Comparison of ENCODE assay signal across 22 cellular contexts in the genomic region with DNA sequence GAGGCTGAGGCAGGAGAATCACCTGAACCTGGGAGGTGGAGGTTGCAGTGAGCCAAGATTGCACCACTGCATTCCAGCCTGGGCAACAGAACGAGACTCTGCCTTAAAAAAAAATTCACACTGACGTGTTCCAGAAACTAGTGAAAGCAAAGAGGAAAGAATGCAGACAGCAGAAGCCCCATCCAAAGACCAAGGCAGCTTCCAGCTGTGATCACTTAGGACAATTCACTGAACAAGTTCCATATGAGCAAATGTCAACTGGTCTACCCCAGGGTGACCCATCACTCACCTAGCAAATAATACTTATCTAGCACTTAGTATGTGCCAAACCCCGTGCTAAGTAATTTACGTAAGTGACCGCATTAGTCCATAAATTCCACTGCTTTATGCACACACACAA.
DNase-seq lines count a peak whose midpoint lies in the region; ATAC-seq and TF ChIP-seq lines count a peak whose summit lies in the region.
"Had no signal": no experiment of that assay in that cellular context is flagged by ENCODE, and none has a peak within 500 bp of the region (broad histone marks: within the 10 kb centered on the region; RNA-seq: fewer than 3 reads in every experiment).

No MANE protein-coding gene starts in this region.

- H3K9me2 ChIP-seq in hepatocyte (replicated peaks; ENCODE audit: insufficient read depth), result no peaks in the 10 kb centered on the region
- H3K9me2 ChIP-seq: SK-N-SH had no signal

- TF ChIP-seq CTCF in fibroblast of pulmonary artery (IDR thresholded peaks at IDR 0.05; ENCODE audit: low read length, missing control alignments) (no peak), hepatocyte (IDR thresholded peaks at IDR 0.05; ENCODE audit: poor library complexity) (no peak), upper lobe of right lung (IDR thresholded peaks at IDR 0.05) (no peak)

- intact Hi-C loops in upper lobe of right lung (cut with DNase I), result no loop called here

- H4K20me1 ChIP-seq in hepatocyte (ENCODE audit: insufficient read depth, poor library complexity, severe bottlenecking), result no peaks in the 10 kb centered on the region

- peaks cover 21% of the 10 kb centered on the region for H3K4me1 ChIP-seq in hepatocyte (ENCODE audit: insufficient read depth)
- peaks cover 17% of the 10 kb centered on the region for H3K4me1 ChIP-seq in upper lobe of right lung
- H3K4me1 ChIP-seq: parathyroid adenoma had no signal

- H3K4me2 ChIP-seq in hepatocyte, result peak overlapping the region; percentile 45
- H3K4me2 ChIP-seq: SK-N-SH had no signal

- H3K27ac ChIP-seq in hepatocyte (peak overlapping the region; percentile 29), upper lobe of right lung (no peak overlapping the region)
- H3K27ac ChIP-seq: adrenal gland, parathyroid adenoma, transverse colon had no signal

- H2AFZ ChIP-seq in hepatocyte, result no peak overlapping the region
- H2AFZ ChIP-seq: parathyroid adenoma had no signal

- peak; percentile 37 for ATAC-seq in upper lobe of right lung
- ATAC-seq in stimulated activated naive CD8-positive, alpha-beta T cell treated with anti-CD3 and anti-CD28 coated beads, Interleukin-15, Interleukin-2, amounts not matched to agents 100 U/mL and 50 U/mL, for 24 hours, result no peak
- ATAC-seq in HG03097 (IDR thresholded peaks at IDR 0.05; ENCODE audit: low FRiP score, unreplicated experiment), result no peak
- ATAC-seq: sciatic nerve had no signal

- DNase-seq in GM04504 (ENCODE audit: low read depth) (peak; percentile 26), fibroblast of pulmonary artery (ENCODE audit: low read depth) (peak; percentile 30), hepatocyte (ENCODE audit: low spot score) (peak; percentile 22), upper lobe of right lung (no peak)
- no peak for DNase-seq in stimulated activated CD4-positive, alpha-beta T cell treated with anti-CD3 and anti-CD28 coated beads, Interleukin-4, amount 100 ng/mL, for 24 hours
- DNase-seq in stimulated activated naive CD8-positive, alpha-beta T cell treated with anti-CD3 and anti-CD28 coated beads, Interleukin-15, Interleukin-2, amounts not matched to agents 100 U/mL and 50 U/mL, for 24 hours, result no peak
- DNase-seq: activated CD4-positive, alpha-beta T cell treated with anti-CD3 and anti-CD28 coated beads for 4 hours; activated T-cell treated with anti-CD3 and anti-CD28 coated beads, Interleukin-2, amount 50 U/mL, for 24 hours; adrenal gland; HCEC 1CT; head of caudate nucleus; NCI-H1092 treated with DMSO at 0.1 percent for 48 hours; NCI-H2029; NCI-H226; NCI-H748 treated with DMSO at 0.1 percent for 48 hours; RPMI8226; SK-N-SH; stimulated activated CD4-positive, alpha-beta T cell treated with anti-CD3 and anti-CD28 coated beads, Interleukin-15, amount 100 ng/mL, for 24 hours; transverse colon had no signal

- no peaks in the 10 kb centered on the region for H3K9me3 ChIP-seq in hepatocyte (ENCODE audit: low read depth)
- H3K9me3 ChIP-seq in upper lobe of right lung, result no peaks in the 10 kb centered on the region
- H3K9me3 ChIP-seq: adrenal gland, SK-N-SH, transverse colon had no signal

- H3K27me3 ChIP-seq in hepatocyte (no peaks in the 10 kb centered on the region), upper lobe of right lung (no peaks in the 10 kb centered on the region)
- H3K27me3 ChIP-seq: adrenal gland, transverse colon had no signal

- H3K4me3 ChIP-seq in fibroblast of pulmonary artery (replicated peaks; ENCODE audit: low read depth, low read length) (no peak overlapping the region), hepatocyte (no peak overlapping the region), upper lobe of right lung (no peak overlapping the region)
- H3K4me3 ChIP-seq: adrenal gland, transverse colon had no signal

- H3K36me3 ChIP-seq in hepatocyte (replicated peaks; ENCODE audit: insufficient read depth, low read depth), result no peaks in the 10 kb centered on the region
- no peaks in the 10 kb centered on the region for H3K36me3 ChIP-seq in upper lobe of right lung
- H3K36me3 ChIP-seq: adrenal gland, transverse colon had no signal

- H3K79me2 ChIP-seq in hepatocyte, result peaks cover 33% of the 10 kb centered on the region
- H3K79me2 ChIP-seq: parathyroid adenoma had no signal

- WGBS in hepatocyte (ENCODE audit: low lambda C conversion rate, missing lambda C conversion rate), result 30% methylated on average over 5 of the region's 5 CpGs

Comparison
In these comparisons a context has a peak if more than half of its experiments do, and no peak if none do; other contexts are left out.
1. DNase-seq: peak in GM04504 (single experiment), fibroblast of pulmonary artery (single experiment) and hepatocyte (single experiment); none in upper lobe of right lung (single experiment), stimulated activated CD4-positive, alpha-beta T cell treated with anti-CD3 and anti-CD28 coated beads, Interleukin-4, amount 100 ng/mL, for 24 hours (single experiment) and stimulated activated naive CD8-positive, alpha-beta T cell treated with anti-CD3 and anti-CD28 coated beads, Interleukin-15, Interleukin-2, amounts not matched to agents 100 U/mL and 50 U/mL, for 24 hours (single experiment).